8 cellular contexts compared by ENCODE assay signal in the genomic region with DNA sequence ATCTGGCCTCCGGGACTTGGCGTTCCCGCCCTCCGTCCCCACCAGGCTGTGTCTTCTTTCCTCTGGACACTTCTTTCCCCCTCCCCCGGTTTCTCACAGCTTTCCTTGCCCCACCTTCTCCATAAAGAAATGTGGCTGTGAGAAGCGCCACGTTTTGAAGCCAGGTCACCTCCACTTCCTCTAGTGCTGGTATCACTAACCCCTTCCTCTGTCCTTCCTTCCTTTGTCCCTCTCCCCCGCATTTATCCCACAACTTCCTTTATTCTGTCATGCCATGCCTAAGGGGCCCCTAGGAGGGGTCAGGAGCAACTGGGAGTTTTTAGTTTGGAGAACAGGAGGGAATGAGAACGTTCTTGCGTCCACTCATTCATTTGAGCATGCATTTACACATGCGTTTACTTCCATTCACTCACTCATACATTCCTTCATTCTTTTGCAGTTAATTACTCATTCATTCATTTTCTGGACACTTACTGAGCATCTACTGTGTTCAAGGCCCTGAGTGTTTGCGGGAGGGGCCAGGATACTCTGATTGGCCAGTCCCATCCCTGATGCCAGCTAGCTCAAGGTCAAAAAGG. TPM values are rescaled to one million over a fixed set of nuclear protein-coding genes. Genes with fewer than 3 reads are reported as not detected.
DNase-seq lines count a peak whose midpoint lies in the region; ATAC-seq and TF ChIP-seq lines count a peak whose summit lies in the region.

No MANE protein-coding gene starts in this region.

- peak overlapping the region; percentile 87 for H3K4ac ChIP-seq in trophoblast cell (ENCODE audit: low read depth, low read length)

- H3K27ac ChIP-seq in GM23248 = peak overlapping the region; percentile 89
- H3K27ac ChIP-seq in SJCRH30 = peak overlapping the region; percentile 97
- peak overlapping the region; percentile 86 for H3K27ac ChIP-seq in trophoblast cell (ENCODE audit: low read depth, low read length)

- H2AFZ ChIP-seq in GM23248 = peak overlapping the region; percentile 89
- H2AFZ ChIP-seq in trophoblast cell (ENCODE audit: insufficient read depth, low read length, poor library complexity) = peak overlapping the region; percentile 39

- TF ChIP-seq CTCF in epithelial cell of esophagus (IDR thresholded peaks at IDR 0.05; ENCODE audit: insufficient read depth, low read depth, low read length, missing control alignments) = no peak

- H3K23ac ChIP-seq in trophoblast cell (ENCODE audit: low read length) = no peak overlapping the region

- peak overlapping the region; percentile 74 for H3K14ac ChIP-seq in trophoblast cell (ENCODE audit: low read length)

- H3K9me2 ChIP-seq in GM23248 (ENCODE audit: insufficient read depth) = no peaks in the 10 kb centered on the region

- in situ Hi-C loops in GM23248 (cut with MboI) = no loop called here

- H2BK5ac ChIP-seq in trophoblast cell (ENCODE audit: low read depth, low read length, poor library complexity) = peak overlapping the region; percentile 78

- ATAC-seq in HG03469 (IDR thresholded peaks at IDR 0.05; ENCODE audit: unreplicated experiment) = no peak

- no peaks in the 10 kb centered on the region for H3K79me2 ChIP-seq in GM23248 (ENCODE audit: insufficient read depth)
- H3K79me2 ChIP-seq in trophoblast cell (ENCODE audit: control insufficient read depth, insufficient read depth, low read length, poor library complexity) = peaks cover 9% of the 10 kb centered on the region

- peak overlapping the region; percentile 92 for H2BK120ac ChIP-seq in trophoblast cell (ENCODE audit: insufficient read depth, low read length, poor library complexity)

- H2BK12ac ChIP-seq in trophoblast cell (ENCODE audit: low read length) = peak overlapping the region; percentile 33

- H2AK5ac ChIP-seq in trophoblast cell (ENCODE audit: low read length) = peak overlapping the region; percentile 84

- H3F3A ChIP-seq in GM23248 (ENCODE audit: insufficient read depth) = peaks cover 20% of the 10 kb centered on the region

- DNase-seq in GM23248 (peak; percentile 70), SJCRH30 (peak in 1 of 2 experiments; percentile 32), epithelial cell of esophagus (ENCODE audit: low read depth) (peak; percentile 36), trophoblast cell (peak; percentile 56 to 57), NCI-H2081 treated with DMSO at 0.1 percent for 48 hours (lab: John Stamatoyannopoulos, UW) (no peak), NCI-H1436 (lab: John Stamatoyannopoulos, UW) (no peak)
- DNase-seq in stimulated activated CD4-positive, alpha-beta T cell treated with anti-CD3 and anti-CD28 coated beads, Interleukin-2, amount 100 ng/mL, for 48 hours = no peak

- H3K9me3 ChIP-seq in GM23248 (ENCODE audit: low read depth) (no peaks in the 10 kb centered on the region), SJCRH30 (replicated peaks) (no peaks in the 10 kb centered on the region), trophoblast cell (ENCODE audit: insufficient read depth, low read depth, low read length) (no peaks in the 10 kb centered on the region)

- H3K79me1 ChIP-seq in trophoblast cell (ENCODE audit: low read length) = peaks cover 47% of the 10 kb centered on the region

- H3K36me3 ChIP-seq in GM23248 (ENCODE audit: low read depth) (no peaks in the 10 kb centered on the region), SJCRH30 (no peaks in the 10 kb centered on the region), trophoblast cell (ENCODE audit: control insufficient read depth in 1 of 2, insufficient read depth in 2 of 2, low read length in 2 of 2) (no peaks in the 10 kb centered on the region)

- H3K27me3 ChIP-seq in GM23248 (replicated peaks; ENCODE audit: insufficient read depth) = no peaks in the 10 kb centered on the region
- H3K27me3 ChIP-seq in SJCRH30 = no peaks in the 10 kb centered on the region
- no peaks in the 10 kb centered on the region for H3K27me3 ChIP-seq in trophoblast cell (ENCODE audit: insufficient read depth, low read length)

- H3K9ac ChIP-seq in GM23248 (peak overlapping the region; percentile 83), trophoblast cell (ENCODE audit: low read length) (no peak overlapping the region)

- H4K91ac ChIP-seq in trophoblast cell (ENCODE audit: low read depth, low read length) = peak overlapping the region; percentile 95

- H3K4me2 ChIP-seq in GM23248 (ENCODE audit: unreplicated experiment) = peak overlapping the region; percentile 76
- H3K4me2 ChIP-seq in trophoblast cell (ENCODE audit: low read length) = peak overlapping the region; percentile 61

- H3K4me1 ChIP-seq in GM23248 (ENCODE audit: insufficient read depth) (peaks cover 27% of the 10 kb centered on the region), SJCRH30 (peaks cover 30% of the 10 kb centered on the region), trophoblast cell (ENCODE audit: control insufficient read depth in 1 of 2, insufficient read depth in 2 of 2, low read length in 2 of 2) (peaks cover 38 to 49% of the 10 kb centered on the region in 2 experiments)

- peak overlapping the region; percentile 62 for H4K12ac ChIP-seq in trophoblast cell (ENCODE audit: low read depth, low read length)

- peak overlapping the region; percentile 55 for H3K18ac ChIP-seq in trophoblast cell (ENCODE audit: low read length)

- 16 to 20% methylated on average over 11 to 12 of the region's 12 CpGs for WGBS in GM23248 (ENCODE audit: low coverage in 1 of 2, low lambda C conversion rate in 2 of 2, missing lambda C conversion rate in 2 of 2), 2 experiments
- WGBS in trophoblast cell (ENCODE audit: extremely low coverage, insufficient coverage, insufficient read length) = no CpG with 5 or more reads among the region's 12 CpGs

- H4K8ac ChIP-seq in trophoblast cell (ENCODE audit: low read depth, low read length) = peak overlapping the region; percentile 77

- no peaks in the 10 kb centered on the region for H4K20me1 ChIP-seq in GM23248 (ENCODE audit: insufficient read depth)

- H3K4me3 ChIP-seq in GM23248 (peak overlapping the region; percentile 69), SJCRH30 (peak overlapping the region; percentile 54), epithelial cell of esophagus (ENCODE audit: low read length) (peak overlapping the region; percentile 51), trophoblast cell (ENCODE audit: low read depth, low read length) (peak overlapping the region; percentile 55)

RNA-seq across cellular contexts. Expression of a gene that starts 5.0 kb away (rescaled TPM):
- 3.6 and 4.8 TPM in 2 replicates for total RNA-seq in GM23248 (2014; rRNA removed; shearing (Covaris generic))
- polyA plus RNA-seq in GM23248 (2016; fragmentation: Nextera tagmentation; extraction: Ambion mirVana) = 3.4 and 3.6 TPM in 2 replicates
- total RNA-seq in SJCRH30 (2014; rRNA removed; shearing (Covaris generic)) = 4.3 and 4.4 TPM in 2 replicates
- 4.2 and 5.0 TPM in 2 replicates for polyA plus RNA-seq in trophoblast cell (2013)

Comparison
In these comparisons a context has a peak if more than half of its experiments do, and no peak if none do; other contexts are left out.
1. DNase-seq: peak in GM23248 (single experiment), epithelial cell of esophagus (single experiment) and trophoblast cell (2 of 2); none in NCI-H2081 treated with DMSO at 0.1 percent for 48 hours (single experiment), NCI-H1436 (single experiment) and stimulated activated CD4-positive, alpha-beta T cell treated with anti-CD3 and anti-CD28 coated beads, Interleukin-2, amount 100 ng/mL, for 48 hours (0 of 2).
2. Peak in every context shown above with its lines, with median percentiles within 50 percentile points of each other: H3K27ac ChIP-seq and H3K4me3 ChIP-seq.